ENCODE assay signal across 21 cellular contexts in the genomic region with DNA sequence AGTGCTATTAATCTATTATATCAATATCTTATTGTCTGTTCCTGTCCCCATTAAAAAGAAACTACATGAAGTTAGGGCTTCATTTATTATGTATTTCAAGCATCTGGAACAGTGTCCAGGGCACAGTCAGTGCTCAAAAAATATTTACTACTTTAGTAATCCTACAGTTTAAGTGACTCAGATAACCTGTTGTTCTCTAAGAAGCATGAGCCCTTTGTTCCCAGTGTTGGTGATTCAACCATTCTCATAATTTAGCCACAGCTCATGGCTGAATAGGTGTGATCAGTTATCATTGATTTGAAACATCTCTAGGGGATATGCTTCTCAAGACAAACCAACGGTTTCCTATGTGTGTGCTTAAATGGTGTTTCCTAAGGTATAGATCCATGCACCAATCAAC.
A peak's percentile ranks its signal among the peaks of the same experiment; 100 is the strongest.
DNase-seq lines count a peak whose midpoint lies in the region; FAIRE-seq and TF ChIP-seq lines count a peak whose summit lies in the region.
"Had no signal": no experiment of that assay in that cellular context is flagged by ENCODE, and none has a peak within 500 bp of the region (broad histone marks: within the 10 kb centered on the region; RNA-seq: fewer than 3 reads in every experiment).

No MANE protein-coding gene starts in this region.

- H3K9me3 ChIP-seq in neuronal stem cell (replicated peaks in 1 of 2; ENCODE audit: control insufficient read depth in 2 of 2, insufficient read depth in 1 of 2, low read depth in 1 of 2, low read length in 2 of 2): no peaks in the 10 kb centered on the region
- H3K9me3 ChIP-seq in right atrium auricular region: no peaks in the 10 kb centered on the region
- H3K9me3 ChIP-seq: A549, BE2C had no signal

- peak overlapping the region; percentile 49 for H2BK12ac ChIP-seq in neuronal stem cell (ENCODE audit: low read length)

- no peak overlapping the region for H2BK120ac ChIP-seq in neuronal stem cell (ENCODE audit: low read depth, low read length)

- H3K4ac ChIP-seq in neuronal stem cell (ENCODE audit: low read length): no peak overlapping the region

- H2AFZ ChIP-seq in neuronal stem cell (ENCODE audit: low read length): no peak overlapping the region

- WGBS in neuronal stem cell (ENCODE audit: extremely low coverage in 2 of 2, insufficient read length in 2 of 2, insufficient replicate concordance in 1 of 2), 2 donors: no CpG with 5 or more reads among the region's 1 CpG

- no peak overlapping the region for H3K27ac ChIP-seq in neuronal stem cell (replicated peaks; ENCODE audit: low read length)
- H3K27ac ChIP-seq in right atrium auricular region: no peak overlapping the region
- H3K27ac ChIP-seq: A549, C4-2B had no signal

- H2BK5ac ChIP-seq in neuronal stem cell (ENCODE audit: low read length): no peak overlapping the region

- no peak overlapping the region for H3K4me2 ChIP-seq in neuronal stem cell (ENCODE audit: insufficient read depth, low read length, poor library complexity, severe bottlenecking)
- H3K4me2 ChIP-seq: A549 had no signal

- no peaks in the 10 kb centered on the region for H3K36me3 ChIP-seq in bronchial epithelial cell (ENCODE audit: control insufficient read depth, insufficient read depth, low read length)
- H3K36me3 ChIP-seq in neuronal stem cell (replicated peaks in 1 of 2; ENCODE audit: control insufficient read depth in 2 of 2, insufficient read depth in 2 of 2, low read length in 2 of 2): no peaks in the 10 kb centered on the region
- H3K36me3 ChIP-seq in right atrium auricular region: no peaks in the 10 kb centered on the region
- H3K36me3 ChIP-seq: BE2C had no signal

- FAIRE-seq in bronchial epithelial cell (lab: Jason Lieb, UNC): no peak
- FAIRE-seq: A549, D721Med, GM12892, GM19239, H1 had no signal

- no peaks in the 10 kb centered on the region for H3K4me1 ChIP-seq in neuronal stem cell (ENCODE audit: control insufficient read depth in 2 of 2, insufficient read depth in 1 of 2, low read depth in 1 of 2, low read length in 2 of 2)
- H3K4me1 ChIP-seq in right atrium auricular region: no peaks in the 10 kb centered on the region
- H3K4me1 ChIP-seq: A549, BE2C had no signal

- H4K91ac ChIP-seq in neuronal stem cell (ENCODE audit: low read depth, low read length, poor library complexity): no peak overlapping the region

- H3K79me1 ChIP-seq in neuronal stem cell (ENCODE audit: low read depth, low read length): no peaks in the 10 kb centered on the region

- no peak overlapping the region for H3K9ac ChIP-seq in neuronal stem cell (ENCODE audit: low read depth, low read length, poor library complexity)

- no peak for TF ChIP-seq CTCF in bronchial epithelial cell (IDR thresholded peaks at IDR 0.05; ENCODE audit: insufficient read depth, low read length, severe bottlenecking)
- TF ChIP-seq CTCF in right atrium auricular region (IDR thresholded peaks at IDR 0.05): no peak

- H2AK5ac ChIP-seq in neuronal stem cell (ENCODE audit: low read depth, low read length): no peak overlapping the region

- H2BK15ac ChIP-seq in neuronal stem cell (ENCODE audit: low read length): no peak overlapping the region

- H3K23ac ChIP-seq in neuronal stem cell (ENCODE audit: low read depth, low read length, poor library complexity): no peak overlapping the region

- H3K14ac ChIP-seq in neuronal stem cell (ENCODE audit: low read length): no peak overlapping the region

- H3K27me3 ChIP-seq in bronchial epithelial cell (ENCODE audit: control insufficient read depth, insufficient read depth, low read length) (no peaks in the 10 kb centered on the region), neuronal stem cell (ENCODE audit: control insufficient read depth in 3 of 3, insufficient read depth in 3 of 3, low read depth in 1 of 3, low read length in 3 of 3) (no peaks in the 10 kb centered on the region), right atrium auricular region (no peaks in the 10 kb centered on the region)
- H3K27me3 ChIP-seq: BE2C had no signal

- no peak overlapping the region for H4K8ac ChIP-seq in neuronal stem cell (ENCODE audit: low read depth, low read length)

- no peak overlapping the region for H3K4me3 ChIP-seq in bronchial epithelial cell (ENCODE audit: low read depth, low read length)
- no peak overlapping the region for H3K4me3 ChIP-seq in neuronal stem cell (ENCODE audit: low read length in 2 of 2)
- no peak overlapping the region for H3K4me3 ChIP-seq in right atrium auricular region
- H3K4me3 ChIP-seq: A549 had no signal

- H3K18ac ChIP-seq in neuronal stem cell (ENCODE audit: low read length): no peak overlapping the region

- DNase-seq in LHCN-M2 (ENCODE audit: low read depth): peak; percentile 18
- DNase-seq in RPMI7951 (ENCODE audit: low read depth): peak; percentile 5
- DNase-seq in bronchial epithelial cell (ENCODE audit: low read depth): peak; percentile 66
- no peak for DNase-seq in neuronal stem cell (ENCODE audit: low spot score)
- no peak for DNase-seq in NCI-H2196 treated with DMSO at 0.1 percent for 48 hours (lab: John Stamatoyannopoulos, UW; ENCODE audit: unreplicated experiment)
- no peak for DNase-seq in right atrium auricular region (ENCODE audit: low spot score)
- DNase-seq in NCI-H524 (lab: John Stamatoyannopoulos, UW): no peak
- DNase-seq in HPDE6-E6E7 (ENCODE audit: extremely low spot score): no peak
- DNase-seq: BE2C; CD4-positive, alpha-beta memory T cell; COR-L47; DMS153; DMS79 treated with DMSO at 0.1 percent for 48 hours; EL; GDM1 had no signal

Comparison
In these comparisons a context has a peak if more than half of its experiments do, and no peak if none do; other contexts are left out.
1. DNase-seq: peak in LHCN-M2 (single experiment), RPMI7951 (single experiment) and bronchial epithelial cell (single experiment); none in neuronal stem cell (single experiment), NCI-H2196 treated with DMSO at 0.1 percent for 48 hours (single experiment), right atrium auricular region (single experiment), NCI-H524 (0 of 2) and HPDE6-E6E7 (single experiment).